8 cellular contexts compared by ENCODE assay signal in genomic region chr3:129428382-129429079, GRCh38. TPM values are rescaled to one million over a fixed set of nuclear protein-coding genes. Genes with fewer than 3 reads are reported as not detected.
DNase-seq lines count a peak whose midpoint lies in the region; ATAC-seq and TF ChIP-seq lines count a peak whose summit lies in the region.

TSS of gene EFCAB12 (minus strand) at chr3:129428636. CDS start at chr3:129428488, 148 bp downstream.

- H3K36me3 Mint-ChIP-seq in activated CD4-positive, alpha-beta memory T cell treated with anti-CD3 and anti-CD28 coated beads, Interleukin-2, amount 10 ng/mL, durations not matched to agents 7 days and 5 days (ENCODE audit: low read depth): peaks cover 35% of the 10 kb centered on the region

- H3K27ac Mint-ChIP-seq in activated CD4-positive, alpha-beta memory T cell treated with anti-CD3 and anti-CD28 coated beads, Interleukin-2, amount 10 ng/mL, durations not matched to agents 7 days and 5 days: no peak within 1 kb of the TSS

- H3K36me3 ChIP-seq in right lobe of liver: peaks cover 0 to 23% (median 12%) of the 10 kb centered on the region in 4 donors

- H3K4me3 ChIP-seq in dorsolateral prefrontal cortex: peak within 1 kb of the TSS; percentile 26 to 78 (median 65)
- H3K4me3 ChIP-seq in right lobe of liver: peak within 1 kb of the TSS; percentile 25 to 52 (median 46)

- H3K27ac ChIP-seq in dorsolateral prefrontal cortex (peak within 1 kb of the TSS in 49 of 59 donors; percentile 1 to 80 (median 56)), right lobe of liver (peak within 1 kb of the TSS; percentile 30 to 51 (median 38))

- intact Hi-C loops in dorsolateral prefrontal cortex (cut with DNase I): no loop called here
- intact Hi-C loops in right lobe of liver (cut with DNase I): no loop called here

- peak within 1 kb of the TSS; percentile 22 for H3K4me3 Mint-ChIP-seq in activated CD4-positive, alpha-beta memory T cell treated with anti-CD3 and anti-CD28 coated beads, Interleukin-2, amount 10 ng/mL, durations not matched to agents 7 days and 5 days

- no peaks in the 10 kb centered on the region for H3K9me3 Mint-ChIP-seq in activated CD4-positive, alpha-beta memory T cell treated with anti-CD3 and anti-CD28 coated beads, Interleukin-2, amount 10 ng/mL, durations not matched to agents 7 days and 5 days

- CTCF ChIA-PET in activated CD4-positive, alpha-beta memory T cell treated with anti-CD3 and anti-CD28 coated beads, Interleukin-2, amount 10 ng/mL, durations not matched to agents 7 days and 5 days (lab: Charles Lee): interaction anchor here (0.6 to 1.3 kb wide), 4 partner anchors 12 to 45 kb away, joined by 3 to 5 read pairs (median 4); partner anchors contain the start of genes IFT122 and MBD4

- peak; percentile 83 for ATAC-seq in HG03066 (IDR thresholded peaks at IDR 0.05; ENCODE audit: low read depth, unreplicated experiment)
- peak; percentile 86 to 96 (median 94) for ATAC-seq in right lobe of liver

- peaks cover 0 to 47% (median 9%) of the 10 kb centered on the region in 4 donors for H3K4me1 ChIP-seq in right lobe of liver

- H3K27me3 ChIP-seq in dorsolateral prefrontal cortex (no peaks in the 10 kb centered on the region), right lobe of liver (no peaks in the 10 kb centered on the region)

- H3K27me3 Mint-ChIP-seq in activated CD4-positive, alpha-beta memory T cell treated with anti-CD3 and anti-CD28 coated beads, Interleukin-2, amount 10 ng/mL, durations not matched to agents 7 days and 5 days: peaks cover 5% of the 10 kb centered on the region

- H3K4me1 Mint-ChIP-seq in activated CD4-positive, alpha-beta memory T cell treated with anti-CD3 and anti-CD28 coated beads, Interleukin-2, amount 10 ng/mL, durations not matched to agents 7 days and 5 days: peaks cover 50% of the 10 kb centered on the region

- no peak for TF ChIP-seq POLR2A in right lobe of liver (IDR thresholded peaks at IDR 0.05)

- POLR2A ChIA-PET in activated CD4-positive, alpha-beta memory T cell treated with anti-CD3 and anti-CD28 coated beads, Interleukin-2, amount 10 ng/mL, durations not matched to agents 7 days and 5 days (lab: Charles Lee): interaction anchor here (0.7 to 4.5 kb wide), 6 partner anchors 9 to 165 kb away, joined by 3 to 46 read pairs (median 6); partner anchors contain the start of genes IFT122 and MBD4

- WGBS in right lobe of liver (ENCODE audit: insufficient coverage, low coverage, low lambda C conversion rate, missing lambda C conversion rate): 2% methylated on average over 19 of the region's 42 CpGs

- H3K9me3 ChIP-seq in right lobe of liver: no peaks in the 10 kb centered on the region

- TF ChIP-seq CTCF in dorsolateral prefrontal cortex (IDR thresholded peaks at IDR 0.05 in 54 of 56, conservative IDR thresholded peaks at IDR 0.05 in 2 of 56; ENCODE audit: low read depth in 1 of 56, partially characterized antibody in 56 of 56) (peak in 9 of 56 donors; percentile 9 to 32 (median 16)), right lobe of liver (IDR thresholded peaks at IDR 0.05) (no peak)

- DNase-seq in SIG-M5 treated with dmso at 0.1 percent for 504 hours (lab: John Stamatoyannopoulos, UW; ENCODE audit: unreplicated experiment) (peak; percentile 48), SIG-M5 (lab: John Stamatoyannopoulos, UW) (no peak), NCI-H345 (lab: John Stamatoyannopoulos, UW) (peak; percentile 93), dorsolateral prefrontal cortex (peak; percentile 97 to 100 (median 98)), right lobe of liver (peak; percentile 97 to 98 (median 98))
- peak; percentile 91 for DNase-seq in activated CD4-positive, alpha-beta memory T cell treated with anti-CD3 and anti-CD28 coated beads, Interleukin-2, amount 10 ng/mL, durations not matched to agents 7 days and 5 days
- DNase-seq in stimulated activated CD4-positive, alpha-beta T cell treated with anti-CD3 and anti-CD28 coated beads, Interleukin-2, amount 100 ng/mL, for 4 hours (ENCODE audit: low read depth): peak; percentile 82

RNA-seq across cellular contexts. Expression of gene EFCAB12, which starts in this region (rescaled TPM):
- total RNA-seq in activated CD4-positive, alpha-beta memory T cell treated with anti-CD3 and anti-CD28 coated beads, Interleukin-2, amount 10 ng/mL, durations not matched to agents 7 days and 5 days: under 1 TPM; 0.65 to 0.98 TPM
- total RNA-seq in dorsolateral prefrontal cortex: 1 to 10 TPM; 2.0 to 10.0 (median 4.5) TPM
- total RNA-seq in right lobe of liver: 1 to 10 TPM in 5 of 6 experiments, under 1 TPM in 1; 0.26 to 4.7 (median 2.0) TPM

Comparison
In these comparisons a context has a peak if more than half of its experiments do, and no peak if none do; other contexts are left out.
1. Peak in DNase-seq in activated CD4-positive, alpha-beta memory T cell treated with anti-CD3 and anti-CD28 coated beads, Interleukin-2, amount 10 ng/mL, durations not matched to agents 7 days and 5 days; RNA of the gene not detected or under 1 TPM.